Comparison of ENCODE assay signal across 33 cellular contexts in the genomic region with DNA sequence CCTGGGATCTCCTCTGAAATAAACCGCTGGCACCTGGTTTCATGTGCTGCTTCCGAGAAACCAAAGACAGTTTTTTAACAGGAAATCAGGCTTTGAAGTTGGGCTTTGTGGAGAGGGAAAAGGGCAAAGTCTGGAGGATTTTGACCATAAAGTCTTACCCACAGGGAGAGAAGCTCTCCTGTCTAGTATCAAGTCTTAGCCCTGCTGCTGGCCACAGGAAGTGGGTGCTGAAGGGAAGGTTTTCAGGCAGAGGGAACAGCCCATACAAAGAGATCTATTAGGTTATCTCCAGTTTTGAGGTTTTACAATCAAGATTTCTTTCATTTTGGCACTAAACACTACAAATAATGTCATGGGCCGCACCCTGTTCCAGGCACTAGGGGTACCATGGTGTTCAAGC. TPM values are rescaled to one million over a fixed set of nuclear protein-coding genes. Genes with fewer than 3 reads are reported as not detected.
"Had no signal": no experiment of that assay in that cellular context is flagged by ENCODE, and none has a peak within 500 bp of the region (broad histone marks: within the 10 kb centered on the region; RNA-seq: fewer than 3 reads in every experiment).

No MANE protein-coding gene starts in this region.

- H3K36me3 Mint-ChIP-seq: activated naive CD4-positive, alpha-beta T cell treated with anti-CD3 and anti-CD28 coated beads, Interleukin-2, amount 50 U/mL, for 72 hours; brain; WTC11 had no signal

- FAIRE-seq: bronchial epithelial cell, TTC549 had no signal

- ATAC-seq: activated CD4-positive, alpha-beta T cell treated with anti-CD3 and anti-CD28 coated beads for 36 hours; activated CD4-positive, CD25-positive, alpha-beta regulatory T cell treated with anti-CD3 and anti-CD28 coated beads, Interleukin-2, amount 50 U/mL, for 24 hours; activated CD8-positive, alpha-beta T cell treated with anti-CD3 and anti-CD28 coated beads, Interleukin-2, amount 10 ng/mL, durations not matched to agents 7 days and 5 days; activated naive CD4-positive, alpha-beta T cell treated with anti-CD3 and anti-CD28 coated beads, Interleukin-2, amount 50 U/mL, for 72 hours; WTC11 had no signal

- H3K4me3 ChIP-seq: Peyer's patch had no signal

- H3K4me1 Mint-ChIP-seq: activated CD4-positive, alpha-beta T cell treated with anti-CD3 and anti-CD28 coated beads for 36 hours; brain had no signal

- H3K27me3 ChIP-seq: Peyer's patch had no signal

- H3K27ac Mint-ChIP-seq: activated CD4-positive, alpha-beta T cell treated with anti-CD3 and anti-CD28 coated beads for 36 hours; activated CD4-positive, alpha-beta T cell treated with anti-CD3 and anti-CD28 coated beads, Interleukin-2, amount 10 ng/mL, durations not matched to agents 7 days and 5 days; activated CD8-positive, alpha-beta T cell treated with anti-CD3 and anti-CD28 coated beads, Interleukin-2, amount 10 ng/mL, durations not matched to agents 7 days and 5 days; activated naive CD4-positive, alpha-beta T cell treated with anti-CD3 and anti-CD28 coated beads for 36 hours; activated naive CD4-positive, alpha-beta T cell treated with anti-CD3 and anti-CD28 coated beads, Interleukin-2, amount 50 U/mL, for 72 hours; activated T-cell treated with anti-CD3 and anti-CD28 coated beads, Interleukin-2, amount 50 U/mL, for 24 hours; activated T-helper 1 cell treated with anti-CD3 and anti-CD28 coated beads, Interleukin-12 subunit alpha, Interleukin-12 subunit beta, Interleukin-2, Interleukin-4 antibody, amounts not matched to agents 30 ng/mL and 10 ng/mL and 1 ng/mL, durations not matched to agents 14 hours and 24 hours and 36 hours; brain; WTC11 had no signal

- H3K9me3 Mint-ChIP-seq: activated CD4-positive, alpha-beta T cell treated with anti-CD3 and anti-CD28 coated beads, Interleukin-2, amount 10 ng/mL, durations not matched to agents 7 days and 5 days; activated naive CD4-positive, alpha-beta T cell treated with anti-CD3 and anti-CD28 coated beads for 36 hours; activated naive CD4-positive, alpha-beta T cell treated with anti-CD3 and anti-CD28 coated beads, Interleukin-2, amount 50 U/mL, for 72 hours; activated T-cell treated with anti-CD3 and anti-CD28 coated beads, Interleukin-2, amount 50 U/mL, for 24 hours; activated T-helper 1 cell treated with anti-CD3 and anti-CD28 coated beads, Interleukin-12 subunit alpha, Interleukin-12 subunit beta, Interleukin-2, Interleukin-4 antibody, amounts not matched to agents 30 ng/mL and 10 ng/mL and 1 ng/mL, durations not matched to agents 14 hours and 24 hours and 36 hours; brain; WTC11 had no signal

- DNase-seq: activated CD4-positive, alpha-beta T cell treated with anti-CD3 and anti-CD28 coated beads for 36 hours; activated CD4-positive, alpha-beta T cell treated with anti-CD3 and anti-CD28 coated beads, Interleukin-2, amount 10 ng/mL, durations not matched to agents 7 days and 5 days; activated CD4-positive, alpha-beta T cell treated with anti-CD3 and anti-CD28 coated beads, Interleukin-2, amount 50 U/mL, for 48 hours; activated CD8-positive, alpha-beta T cell treated with anti-CD3 and anti-CD28 coated beads, Interleukin-2, amount 10 ng/mL, durations not matched to agents 7 days and 5 days; activated gamma-delta T cell treated with Interleukin-2 at 50 U/mL for 16 hours; activated naive CD4-positive, alpha-beta T cell treated with anti-CD3 and anti-CD28 coated beads for 36 hours; activated T-cell treated with anti-CD3 and anti-CD28 coated beads, Interleukin-2, amount 50 U/mL, for 24 hours; anterior cingulate cortex; caudate nucleus; cerebellar nuclear complex; Kasumi-1; MM.1S; MV-4-11; NCI-H1092; NCI-H1436 treated with DMSO at 0.1 percent for 48 hours; NCI-H1694 treated with DMSO at 0.1 percent for 48 hours; NCI-H2029; NCI-H345; NCI-H524 treated with DMSO at 0.1 percent for 48 hours; Peyer's patch; RPMI8226; SHP77 treated with DMSO at 0.1 percent for 48 hours; T1000 had no signal

- H3K4me3 Mint-ChIP-seq: activated CD4-positive, alpha-beta T cell treated with anti-CD3 and anti-CD28 coated beads for 36 hours; activated CD4-positive, alpha-beta T cell treated with anti-CD3 and anti-CD28 coated beads, Interleukin-2, amount 10 ng/mL, durations not matched to agents 7 days and 5 days; activated CD8-positive, alpha-beta T cell treated with anti-CD3 and anti-CD28 coated beads, Interleukin-2, amount 10 ng/mL, durations not matched to agents 7 days and 5 days; activated naive CD4-positive, alpha-beta T cell treated with anti-CD3 and anti-CD28 coated beads for 36 hours; activated T-cell treated with anti-CD3 and anti-CD28 coated beads, Interleukin-2, amount 50 U/mL, for 24 hours; activated T-helper 1 cell treated with anti-CD3 and anti-CD28 coated beads, Interleukin-12 subunit alpha, Interleukin-12 subunit beta, Interleukin-2, Interleukin-4 antibody, amounts not matched to agents 30 ng/mL and 10 ng/mL and 1 ng/mL, durations not matched to agents 14 hours and 24 hours and 36 hours; brain; WTC11 had no signal

- H3K36me3 ChIP-seq: Peyer's patch had no signal

- H3K9me3 ChIP-seq: Peyer's patch had no signal

RNA-seq across cellular contexts. Expression of a gene that starts 29.3 kb away (rescaled TPM):
- total RNA-seq: activated CD4-positive, alpha-beta T cell treated with anti-CD3 and anti-CD28 coated beads for 36 hours; activated CD4-positive, alpha-beta T cell treated with anti-CD3 and anti-CD28 coated beads, Interleukin-2, amount 10 ng/mL, durations not matched to agents 7 days and 5 days; activated CD8-positive, alpha-beta T cell treated with anti-CD3 and anti-CD28 coated beads, Interleukin-2, amount 10 ng/mL, durations not matched to agents 7 days and 5 days; activated naive CD4-positive, alpha-beta T cell treated with anti-CD3 and anti-CD28 coated beads for 36 hours; activated naive CD4-positive, alpha-beta T cell treated with anti-CD3 and anti-CD28 coated beads, Interleukin-2, amount 50 U/mL, for 72 hours; activated T-helper 1 cell treated with anti-CD3 and anti-CD28 coated beads, Interleukin-12 subunit alpha, Interleukin-12 subunit beta, Interleukin-2, Interleukin-4 antibody, amounts not matched to agents 30 ng/mL and 10 ng/mL and 1 ng/mL, durations not matched to agents 14 hours and 24 hours and 36 hours; bronchial epithelial cell; NCI-H460; T-helper 1 cell treated with Interleukin-12 subunit alpha and Interleukin-12 subunit beta and Interleukin-4 antibody, amounts not matched to agents 30 ng/mL and 1 ng/mL, for 36 hours; T-helper 2 cell treated with Interferon-gamma antibody and Interleukin-4, amounts not matched to agents 100 ng/mL and 5 ng/mL, for 36 hours had no signal
